24 cellular contexts compared by ENCODE assay signal in the genomic region with DNA sequence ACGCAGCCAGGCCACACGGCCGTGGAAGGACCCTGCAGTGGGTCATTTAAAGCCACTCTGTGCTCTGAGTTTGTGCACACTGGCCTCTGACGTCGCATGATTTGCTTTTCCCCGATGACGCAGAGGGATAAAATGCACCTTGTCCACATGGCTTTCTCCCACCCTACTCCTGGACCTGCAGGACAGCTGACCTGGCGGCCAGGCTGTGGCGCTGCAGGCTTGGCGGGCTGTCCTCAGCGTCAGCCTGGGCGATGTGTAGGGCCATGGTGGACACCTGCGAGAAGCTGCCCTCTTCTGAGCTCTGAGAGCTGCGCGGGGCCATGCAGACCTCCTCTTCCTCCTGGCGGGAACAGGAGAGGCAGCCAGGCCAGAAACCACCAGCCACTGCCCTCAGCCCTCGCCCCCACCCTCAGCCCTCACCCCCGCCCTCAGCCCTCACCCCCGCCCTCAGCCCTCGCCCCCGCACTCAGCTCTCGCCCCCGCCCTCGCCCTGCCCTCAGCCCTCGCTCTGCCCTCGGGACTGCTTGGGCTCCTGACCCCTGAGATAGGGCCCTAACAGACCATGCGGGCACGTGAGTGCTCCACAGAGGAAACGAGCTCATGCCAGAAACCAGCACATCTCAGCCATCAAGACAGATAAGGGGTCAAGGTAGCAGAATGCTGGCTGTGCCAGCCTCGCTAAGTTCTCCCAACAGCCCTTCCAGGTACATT. TPM values are rescaled to one million over a fixed set of nuclear protein-coding genes. Genes with fewer than 3 reads are reported as not detected.
DNase-seq lines count a peak whose midpoint lies in the region; ATAC-seq, FAIRE-seq and TF ChIP-seq lines count a peak whose summit lies in the region.
"Had no signal": no experiment of that assay in that cellular context is flagged by ENCODE, and none has a peak within 500 bp of the region (broad histone marks: within the 10 kb centered on the region; RNA-seq: fewer than 3 reads in every experiment).

No MANE protein-coding gene starts in this region.

- H3K27ac Mint-ChIP-seq in stimulated activated naive CD8-positive, alpha-beta T cell treated with anti-CD3 and anti-CD28 coated beads, Interleukin-15, amount 100 ng/mL, for 72 hours: no peak overlapping the region
- H3K27ac Mint-ChIP-seq: CD4-positive, alpha-beta memory T cell had no signal

- intact Hi-C loops in PC-3 (cut with micrococcal nuclease): no loop called here
- intact Hi-C loops in K562 (cut with micrococcal nuclease): loop anchor here (1.0 kb wide), 1 partner anchor 59 kb away; no protein-coding TSS in a partner anchor
- intact Hi-C loops in tibial artery (cut with DNase I; ENCODE audit: low total_unique reads): no loop called here

- H3K9me3 ChIP-seq in PC-3 (ENCODE audit: low read length): no peaks in the 10 kb centered on the region
- no peaks in the 10 kb centered on the region for H3K9me3 ChIP-seq in K562 (replicated peaks; ENCODE audit: control insufficient read depth, insufficient read depth, low read depth, low read length)
- H3K9me3 ChIP-seq in tibial artery: no peaks in the 10 kb centered on the region
- H3K9me3 ChIP-seq: ascending aorta, mucosa of descending colon, right lobe of liver, uterus had no signal

- H3K36me3 ChIP-seq in PC-3 (ENCODE audit: low read depth, low read length): no peaks in the 10 kb centered on the region
- no peaks in the 10 kb centered on the region for H3K36me3 ChIP-seq in K562 (ENCODE audit: control insufficient read depth, insufficient read depth, low read length)
- no peaks in the 10 kb centered on the region for H3K36me3 ChIP-seq in tibial artery
- H3K36me3 ChIP-seq: ascending aorta, right lobe of liver, uterus had no signal

- H3K9me3 Mint-ChIP-seq in stimulated activated naive CD8-positive, alpha-beta T cell treated with anti-CD3 and anti-CD28 coated beads, Interleukin-15, amount 100 ng/mL, for 72 hours: no peaks in the 10 kb centered on the region
- H3K9me3 Mint-ChIP-seq: CD4-positive, alpha-beta memory T cell had no signal

- H3K4me1 ChIP-seq in PC-3 (ENCODE audit: insufficient read depth, low read length) (no peaks in the 10 kb centered on the region), K562 (replicated peaks in 1 of 2; ENCODE audit: control insufficient read depth in 2 of 2, insufficient read depth in 2 of 2, low read length in 2 of 2) (peaks cover 10 to 46% of the 10 kb centered on the region in 2 experiments; a peak in 4 of 5 replicates), tibial artery (no peaks in the 10 kb centered on the region)
- H3K4me1 ChIP-seq: ascending aorta, right lobe of liver, uterus had no signal

- POLR2A ChIA-PET in PC-3 (lab: Charles Lee; ENCODE audit: unreplicated experiment) (no interaction called here), K562 (lab: Yijun Ruan, JAX) (interaction anchor here (0.7 kb wide), 1 partner anchor 9 kb away, joined by 3 read pairs; no protein-coding TSS in a partner anchor)

- H3K9ac ChIP-seq in PC-3 (ENCODE audit: low read length): no peak overlapping the region
- no peak overlapping the region for H3K9ac ChIP-seq in K562 (ENCODE audit: insufficient read depth in 1 of 2, low read depth in 2 of 2, low read length in 2 of 2)

- H3F3A ChIP-seq in PC-3 (ENCODE audit: low read length, unreplicated experiment): no peaks in the 10 kb centered on the region

- CTCF ChIA-PET in PC-3 (lab: Charles Lee): no interaction called here
- CTCF ChIA-PET in K562 (lab: Yijun Ruan, JAX; ENCODE audit: low intra/inter-chr PET ratio): interaction anchor here (1.1 to 1.2 kb wide), 3 partner anchors 54 to 108 kb away, joined by 3 to 4 read pairs (median 3); no protein-coding TSS in a partner anchor

- TF ChIP-seq EP300 in K562 (IDR thresholded peaks at IDR 0.05; ENCODE audit: low read length): no peak

- FAIRE-seq in K562 (lab: Jason Lieb, UNC): peak; percentile 80

- DNase-seq in stimulated activated naive CD8-positive, alpha-beta T cell treated with anti-CD3 and anti-CD28 coated beads, Interleukin-15, amount 100 ng/mL, for 72 hours: no peak
- DNase-seq in stimulated activated naive CD8-positive, alpha-beta T cell treated with anti-CD3 and anti-CD28 coated beads, Interleukin-15, Interleukin-2, amounts not matched to agents 100 U/mL and 50 U/mL, for 24 hours: no peak
- DNase-seq in PC-3 (peak; percentile 18), K562 (ENCODE audit: extremely low read depth in 1 of 4, low spot score in 3 of 4) (peak; percentile 71 to 81 (median 74)), tibial artery (no peak), NCI-H748 (lab: John Stamatoyannopoulos, UW; ENCODE audit: unreplicated experiment) (no peak)
- DNase-seq: activated CD4-positive, alpha-beta T cell treated with anti-CD3 and anti-CD28 coated beads, Interleukin-2, amount 50 U/mL, for 1 hour; activated naive CD4-positive, alpha-beta T cell treated with Interleukin-2 at 50 U/mL for 16 hours; activated T-cell treated with anti-CD3 and anti-CD28 coated beads for 4 hours; CD4-positive, alpha-beta memory T cell; EL; hippocampal formation; left colon; mucosa of descending colon; NCI-H1417 treated with DMSO at 0.1 percent for 48 hours; NCI-H226; nucleus accumbens; right lobe of liver; uterus had no signal

- H3K4me3 ChIP-seq in PC-3 (ENCODE audit: low read length): no peak overlapping the region
- H3K4me3 ChIP-seq in K562: no peak overlapping the region
- H3K4me3 ChIP-seq in tibial artery: no peak overlapping the region
- H3K4me3 ChIP-seq: ascending aorta, mucosa of descending colon, right lobe of liver, SK-N-MC, uterus had no signal

- H3K9me2 ChIP-seq in PC-3 (replicated peaks; ENCODE audit: low read length): no peaks in the 10 kb centered on the region

- peak; percentile 28 for ATAC-seq in stimulated activated naive CD8-positive, alpha-beta T cell treated with anti-CD3 and anti-CD28 coated beads, Interleukin-15, amount 100 ng/mL, for 72 hours
- ATAC-seq in stimulated activated naive CD8-positive, alpha-beta T cell treated with anti-CD3 and anti-CD28 coated beads, Interleukin-15, Interleukin-2, amounts not matched to agents 100 U/mL and 50 U/mL, for 24 hours: no peak
- peak; percentile 47; the same call in 1 of the 2 replicates for ATAC-seq in PC-3
- ATAC-seq in K562: peak; percentile 97
- ATAC-seq in GM18909 (IDR thresholded peaks at IDR 0.05; ENCODE audit: poor library complexity, unreplicated experiment): no peak
- no peak for ATAC-seq in HG02623 (IDR thresholded peaks at IDR 0.05; ENCODE audit: unreplicated experiment)
- ATAC-seq: left colon, mucosa of descending colon had no signal

- no peak overlapping the region for H3K4me3 Mint-ChIP-seq in stimulated activated naive CD8-positive, alpha-beta T cell treated with anti-CD3 and anti-CD28 coated beads, Interleukin-15, amount 100 ng/mL, for 72 hours
- H3K4me3 Mint-ChIP-seq: CD4-positive, alpha-beta memory T cell had no signal

- H4K20me1 ChIP-seq in PC-3 (ENCODE audit: low read length): no peaks in the 10 kb centered on the region
- 0 out of 2 replicates have a peak, but pooled peaks cover 12% of the 10 kb centered on the region for H4K20me1 ChIP-seq in K562 (replicated peaks; ENCODE audit: control insufficient read depth, insufficient read depth, low read length)

- in situ Hi-C loops in K562 (cut with MboI): no loop called here

- peaks cover 4% of the 10 kb centered on the region; the same call in 1 of the 2 replicates for H3K27me3 ChIP-seq in PC-3 (ENCODE audit: low read length)
- peaks cover 20 to 41% of the 10 kb centered on the region in 2 experiments; a peak in 4 of 5 replicates for H3K27me3 ChIP-seq in K562 (ENCODE audit: control insufficient read depth in 2 of 2, insufficient read depth in 2 of 2, low read length in 2 of 2)
- H3K27me3 ChIP-seq in tibial artery: peaks cover 0 to 23% of the 10 kb centered on the region in 2 donors
- H3K27me3 ChIP-seq: ascending aorta, right lobe of liver, uterus had no signal

- BruUV-seq in PC-3 (replicated peaks; lab: Mats Ljungman, UMichigan): no TSS peak
- BruUV-seq in K562 (replicated peaks; lab: Mats Ljungman, UMichigan): no TSS peak

- TF ChIP-seq POLR2A in K562 (conservative IDR thresholded peaks at IDR 0.05): no peak

- no peaks in the 10 kb centered on the region for H3K9me1 ChIP-seq in K562 (ENCODE audit: control insufficient read depth, insufficient read depth, low read length)

- H3K27ac ChIP-seq in PC-3 (ENCODE audit: low read length) (no peak overlapping the region), K562 (ENCODE audit: extremely low read depth, low read depth, low read length) (no peak overlapping the region), tibial artery (no peak overlapping the region)
- H3K27ac ChIP-seq: ascending aorta, right lobe of liver, SK-N-MC, uterus had no signal

- peak; percentile 67 to 86 for TF ChIP-seq RAD21 in K562 (CRISPR knock-in tag; conservative IDR thresholded peaks at IDR 0.05 in 1 of 2, IDR thresholded peaks at IDR 0.05 in 1 of 2)

- WGBS in K562 (ENCODE audit: insufficient coverage, low coverage, missing lambda C conversion rate): 11% methylated on average over 19 of the region's 30 CpGs

- H3K79me2 ChIP-seq in PC-3 (ENCODE audit: low read length) (no peaks in the 10 kb centered on the region), K562 (ENCODE audit: control insufficient read depth, insufficient read depth, low read length) (no peaks in the 10 kb centered on the region)

- H3K27me3 Mint-ChIP-seq in stimulated activated naive CD8-positive, alpha-beta T cell treated with anti-CD3 and anti-CD28 coated beads, Interleukin-15, amount 100 ng/mL, for 72 hours: no peaks in the 10 kb centered on the region

- H2AFZ ChIP-seq in PC-3 (ENCODE audit: low read length) (no peak overlapping the region), K562 (ENCODE audit: low read depth, low read length) (no peak overlapping the region)

- H3K4me2 ChIP-seq in PC-3 (ENCODE audit: low read length) (no peak overlapping the region), K562 (ENCODE audit: insufficient read depth, low read length) (peak overlapping the region; percentile 14; the same call in 1 of the 2 replicates)

- peaks cover 18% of the 10 kb centered on the region for H3K4me1 Mint-ChIP-seq in stimulated activated naive CD8-positive, alpha-beta T cell treated with anti-CD3 and anti-CD28 coated beads, Interleukin-15, amount 100 ng/mL, for 72 hours

- peak; percentile 21; the same call in 1 of the 2 replicates for TF ChIP-seq CTCF in PC-3 (conservative IDR thresholded peaks at IDR 0.05; ENCODE audit: low read depth, low read length)
- TF ChIP-seq CTCF in K562 (IDR thresholded peaks at IDR 0.05 in 2 of 3, conservative IDR thresholded peaks at IDR 0.05 in 1 of 3; ENCODE audit: insufficient read depth in 2 of 3, low read depth in 1 of 3, low read length in 3 of 3): peak; percentile 80 to 87 (median 81)
- TF ChIP-seq CTCF in tibial artery (IDR thresholded peaks at IDR 0.05): no peak

RNA-seq across cellular contexts. Expression of gene SCGB3A1, which starts 20.0 kb away (rescaled TPM):
- total RNA-seq in PC-3 (2014; rRNA removed) (not detected in 2 replicates), K562 (2014; rRNA removed) (not detected in 2 replicates), K562 (2014; rRNA removed; fragmentation: Illumina TruSeq; extraction: Trizol) (not detected in 2 replicates), K562 (2015; rRNA removed; fragmentation: Illumina TruSeq; extraction: Trizol) (not detected in 2 replicates), K562 (2021) (0.33 TPM in 1 of 2 replicates, not detected in the other)
- total RNA-seq in K562 (2011; cell fraction: chromatin; rRNA removed; ENCODE audit: low replicate concordance): not detected in 2 replicates
- not detected in 2 replicates for total RNA-seq in K562 (2011; cell fraction: nucleolus; rRNA removed)
- not detected in 2 replicates for total RNA-seq in K562 (2011; cell fraction: nucleoplasm; rRNA removed)
- polyA plus RNA-seq in K562 (2011; rRNA removed) (not detected in 2 replicates), K562 (2014; fragmentation: Illumina TruSeq; extraction: Trizol) (not detected in 2 replicates), K562 (2014; fragmentation: Nextera tagmentation; extraction: Ambion mirVana) (not detected), K562 (2014; rRNA removed) (not detected in 2 replicates)
- not detected in 2 replicates for polyA plus RNA-seq in K562 (2011; cell fraction: cytosol; rRNA removed)
- not detected in 2 replicates for polyA plus RNA-seq in K562 (2011; cell fraction: nucleus; rRNA removed)
- polyA plus RNA-seq in K562 (2012): not detected in 2 replicates
- not detected in 2 replicates for polyA minus RNA-seq in K562 (2011; rRNA and poly(A)+ RNA removed)
- not detected in 2 replicates for polyA minus RNA-seq in K562 (2011; cell fraction: cytosol; rRNA and poly(A)+ RNA removed)
- not detected in 2 replicates for polyA minus RNA-seq in K562 (2011; cell fraction: nucleus; rRNA and poly(A)+ RNA removed)
- total RNA-seq: ascending aorta; CD4-positive, alpha-beta memory T cell; left colon; mucosa of descending colon had no signal
- polyA plus RNA-seq: AG04450; CD4-positive, alpha-beta memory T cell had no signal

RNA-seq across cellular contexts. Expression of gene FLT4, which starts 38.1 kb away (rescaled TPM):
- total RNA-seq in PC-3 (2014; rRNA removed): not detected in 2 replicates
- 2.0 and 6.0 TPM in 2 replicates for total RNA-seq in K562 (2011; cell fraction: chromatin; rRNA removed; ENCODE audit: low replicate concordance)
- 1.7 and 3.3 TPM in 2 replicates for total RNA-seq in K562 (2011; cell fraction: nucleolus; rRNA removed)
- total RNA-seq in K562 (2011; cell fraction: nucleoplasm; rRNA removed): 1.1 and 2.1 TPM in 2 replicates
- total RNA-seq in K562 (2014; rRNA removed): 0.14 and 0.24 TPM in 2 replicates
- total RNA-seq in K562 (2014; rRNA removed; fragmentation: Illumina TruSeq; extraction: Trizol): not detected in 2 replicates
- 0.07 TPM in 1 of 2 replicates, not detected in the other for total RNA-seq in K562 (2015; rRNA removed; fragmentation: Illumina TruSeq; extraction: Trizol)
- 0.24 and 0.47 TPM in 2 replicates for total RNA-seq in K562 (2021)
- polyA plus RNA-seq in K562 (2011; rRNA removed): 0.26 and 0.42 TPM in 2 replicates
- 0.27 and 0.48 TPM in 2 replicates for polyA plus RNA-seq in K562 (2011; cell fraction: cytosol; rRNA removed)
- 1.2 and 1.6 TPM in 2 replicates for polyA plus RNA-seq in K562 (2011; cell fraction: nucleus; rRNA removed)
- polyA plus RNA-seq in K562 (2012): 0.10 and 0.40 TPM in 2 replicates
- polyA plus RNA-seq in K562 (2014; fragmentation: Illumina TruSeq; extraction: Trizol): 0.18 and 0.21 TPM in 2 replicates
- polyA plus RNA-seq in K562 (2014; fragmentation: Nextera tagmentation; extraction: Ambion mirVana): under 1 TPM in 1 of 2 experiments, not detected in 1; 0.01 TPM
- 0.05 and 0.12 TPM in 2 replicates for polyA plus RNA-seq in K562 (2014; rRNA removed)
- 0.18 and 0.21 TPM in 2 replicates for polyA minus RNA-seq in K562 (2011; rRNA and poly(A)+ RNA removed)
- 0.48 TPM in 1 of 2 replicates, not detected in the other for polyA minus RNA-seq in K562 (2011; cell fraction: cytosol; rRNA and poly(A)+ RNA removed)
- polyA minus RNA-seq in K562 (2011; cell fraction: nucleus; rRNA and poly(A)+ RNA removed): 0.56 and 1.2 TPM in 2 replicates
- polyA plus RNA-seq: AG04450 had no signal

Comparison
In these comparisons a context has a peak if more than half of its experiments do, and no peak if none do; other contexts are left out.
1. ATAC-seq: peak in stimulated activated naive CD8-positive, alpha-beta T cell treated with anti-CD3 and anti-CD28 coated beads, Interleukin-15, amount 100 ng/mL, for 72 hours (single experiment), PC-3 (single experiment) and K562 (single experiment); none in stimulated activated naive CD8-positive, alpha-beta T cell treated with anti-CD3 and anti-CD28 coated beads, Interleukin-15, Interleukin-2, amounts not matched to agents 100 U/mL and 50 U/mL, for 24 hours (single experiment), GM18909 (single experiment) and HG02623 (single experiment).
2. DNase-seq: peak in PC-3 (single experiment) and K562 (4 of 4); none in stimulated activated naive CD8-positive, alpha-beta T cell treated with anti-CD3 and anti-CD28 coated beads, Interleukin-15, amount 100 ng/mL, for 72 hours (0 of 2), stimulated activated naive CD8-positive, alpha-beta T cell treated with anti-CD3 and anti-CD28 coated beads, Interleukin-15, Interleukin-2, amounts not matched to agents 100 U/mL and 50 U/mL, for 24 hours (single experiment), tibial artery (0 of 2) and NCI-H748 (single experiment).
3. CTCF ChIP-seq: peak in PC-3 (single experiment) and K562 (3 of 3); none in tibial artery (0 of 2).